Comparison of ENCODE assay signal across 11 cellular contexts in the genomic region with DNA sequence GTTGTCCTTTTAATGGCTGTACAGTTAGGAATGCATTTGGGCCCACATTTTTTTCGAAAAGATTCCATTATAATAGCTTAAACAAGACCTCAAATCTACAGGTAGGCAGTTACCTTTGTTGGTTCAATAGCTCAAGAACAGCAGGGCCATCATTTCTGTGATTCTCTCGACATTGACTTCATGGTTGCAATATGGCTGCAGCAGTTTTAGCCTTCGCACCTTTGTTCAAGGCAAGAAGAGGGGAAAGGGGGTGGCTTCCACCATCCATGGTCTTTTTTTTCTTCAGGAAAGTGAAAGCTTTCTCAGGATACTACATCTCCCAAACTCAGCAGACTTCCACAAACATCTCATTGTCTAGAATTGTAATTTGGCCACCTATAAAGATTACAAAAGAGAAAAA. TPM values are rescaled to one million over a fixed set of nuclear protein-coding genes. Genes with fewer than 3 reads are reported as not detected.
A peak's percentile ranks its signal among the peaks of the same experiment; 100 is the strongest.
DNase-seq lines count a peak whose midpoint lies in the region; ATAC-seq, FAIRE-seq and TF ChIP-seq lines count a peak whose summit lies in the region.
"Had no signal": no experiment of that assay in that cellular context is flagged by ENCODE, and none has a peak within 500 bp of the region (broad histone marks: within the 10 kb centered on the region; RNA-seq: fewer than 3 reads in every experiment).

No MANE protein-coding gene starts in this region.

- peaks cover 6% of the 10 kb centered on the region for H3K36me3 Mint-ChIP-seq in MCF 10A (ENCODE audit: insufficient read depth, unreplicated experiment)
- H3K36me3 Mint-ChIP-seq in activated T-helper 17 cell treated with anti-CD3 and anti-CD28 coated beads, Interleukin-2, amount 50 U/mL, for 72 hours (ENCODE audit: low read depth), result peaks cover 22% of the 10 kb centered on the region
- H3K36me3 Mint-ChIP-seq in mesothelial cell of epicardium, result no peaks in the 10 kb centered on the region

- CTCF ChIA-PET in MCF 10A (lab: Yijun Ruan, JAX), result interaction anchor here (1.4 to 1.6 kb wide), 2 partner anchors 47 to 93 kb away, joined by 5 to 6 read pairs; no protein-coding TSS in a partner anchor

- TF ChIP-seq POLR2A in breast epithelium (IDR thresholded peaks at IDR 0.05) (no peak), upper lobe of left lung (IDR thresholded peaks at IDR 0.05) (no peak)

- peaks cover 0 to 7% of the 10 kb centered on the region in 2 donors for H3K4me1 ChIP-seq in breast epithelium
- peaks cover 21 to 27% (median 24%) of the 10 kb centered on the region in 4 donors for H3K4me1 ChIP-seq in upper lobe of left lung
- peaks cover 6 to 15% of the 10 kb centered on the region in 2 donors for H3K4me1 ChIP-seq in kidney (ENCODE audit: control insufficient read depth in 1 of 2, insufficient read depth in 1 of 2, low read depth in 1 of 2, low read length in 2 of 2)

- H3K27ac ChIP-seq in breast epithelium (peak overlapping the region in 1 of 2 donors; percentile 100), upper lobe of left lung (peak overlapping the region in 3 of 4 donors; percentile 96 to 100 (median 98)), kidney (ENCODE audit: low read depth in 2 of 2, low read length in 2 of 2) (no peak overlapping the region)

- H3K4me3 Mint-ChIP-seq in MCF 10A (ENCODE audit: unreplicated experiment), result no peak overlapping the region
- H3K4me3 Mint-ChIP-seq in activated T-helper 17 cell treated with anti-CD3 and anti-CD28 coated beads, Interleukin-2, amount 50 U/mL, for 72 hours, result peak overlapping the region; percentile 93
- H3K4me3 Mint-ChIP-seq in mesothelial cell of epicardium, result no peak overlapping the region

- no peaks in the 10 kb centered on the region for H3K36me3 ChIP-seq in breast epithelium
- H3K36me3 ChIP-seq in upper lobe of left lung, result no peaks in the 10 kb centered on the region
- no peaks in the 10 kb centered on the region for H3K36me3 ChIP-seq in kidney (ENCODE audit: control insufficient read depth in 1 of 2, insufficient read depth in 2 of 2, low read length in 2 of 2)
- H3K36me3 ChIP-seq: BE2C had no signal

- no peak for TF ChIP-seq EP300 in upper lobe of left lung (IDR thresholded peaks at IDR 0.05)

- no peaks in the 10 kb centered on the region for H3K27me3 Mint-ChIP-seq in MCF 10A (ENCODE audit: insufficient read depth, unreplicated experiment)
- H3K27me3 Mint-ChIP-seq in activated T-helper 17 cell treated with anti-CD3 and anti-CD28 coated beads, Interleukin-2, amount 50 U/mL, for 72 hours, result no peaks in the 10 kb centered on the region
- H3K27me3 Mint-ChIP-seq in mesothelial cell of epicardium (ENCODE audit: low read depth), result no peaks in the 10 kb centered on the region

- H3K9me3 ChIP-seq in breast epithelium, result no peaks in the 10 kb centered on the region
- no peaks in the 10 kb centered on the region for H3K9me3 ChIP-seq in upper lobe of left lung
- H3K9me3 ChIP-seq in kidney (ENCODE audit: control insufficient read depth in 1 of 2, low read length in 2 of 2), result no peaks in the 10 kb centered on the region
- H3K9me3 ChIP-seq: BE2C had no signal

- H3K4me1 Mint-ChIP-seq in MCF 10A (ENCODE audit: insufficient read depth, unreplicated experiment) (peaks cover 19% of the 10 kb centered on the region), mesothelial cell of epicardium (peaks cover 45% of the 10 kb centered on the region)
- H3K4me1 Mint-ChIP-seq in activated T-helper 17 cell treated with anti-CD3 and anti-CD28 coated beads, Interleukin-2, amount 50 U/mL, for 72 hours, result peaks cover 20% of the 10 kb centered on the region

- BruUV-seq in MCF 10A (replicated peaks; lab: Mats Ljungman, UMichigan), result no TSS peak

- no peak for ATAC-seq in activated T-helper 17 cell treated with anti-CD3 and anti-CD28 coated beads, Interleukin-2, amount 50 U/mL, for 72 hours (replicated peaks)
- ATAC-seq in upper lobe of left lung (ENCODE audit: low FRiP score in 2 of 2) (no peak), GM19035 (IDR thresholded peaks at IDR 0.05; ENCODE audit: unreplicated experiment) (no peak)

- intact Hi-C loops in MCF 10A (cut with micrococcal nuclease), result loop anchor here (2.0 to 5.0 kb wide), 2 partner anchors 49 to 169 kb away; a partner anchor contains a TSS
- intact Hi-C loops in breast epithelium (cut with DNase I; ENCODE audit: low total_unique reads), result no loop called here
- intact Hi-C loops in kidney (cut with DNase I), result no loop called here

- H3K9me3 Mint-ChIP-seq in MCF 10A (ENCODE audit: unreplicated experiment), result no peaks in the 10 kb centered on the region
- H3K9me3 Mint-ChIP-seq in activated T-helper 17 cell treated with anti-CD3 and anti-CD28 coated beads, Interleukin-2, amount 50 U/mL, for 72 hours, result no peaks in the 10 kb centered on the region
- H3K9me3 Mint-ChIP-seq in mesothelial cell of epicardium, result no peaks in the 10 kb centered on the region

- no peak for DNase-seq in MCF 10A (ENCODE audit: unreplicated experiment)
- DNase-seq in breast epithelium (ENCODE audit: low spot score in 2 of 2), result no peak
- DNase-seq in mesothelial cell of epicardium (ENCODE audit: low spot score in 2 of 2, unreplicated experiment in 2 of 2), result no peak
- no peak for DNase-seq in upper lobe of left lung
- no peak for DNase-seq in kidney
- no peak for DNase-seq in NCI-H187 (lab: John Stamatoyannopoulos, UW)
- DNase-seq: BE2C, dorsolateral prefrontal cortex, T-helper 9 cell had no signal

- WGBS in upper lobe of left lung, 2 donors, result 94 to 95% methylated on average over 3 of the region's 3 CpGs

- H3K9ac ChIP-seq in kidney (ENCODE audit: low read length in 2 of 2), result no peak overlapping the region

- no peak for FAIRE-seq in kidney (lab: Jason Lieb, UNC)

- POLR2A ChIA-PET in MCF 10A (lab: Yijun Ruan, JAX), result interaction anchor here (1.1 to 7.8 kb wide), 9 partner anchors 8 to 169 kb away, joined by 3 to 107 read pairs (median 14); a partner anchor contains a TSS

- no peaks in the 10 kb centered on the region for H3K27me3 ChIP-seq in breast epithelium
- H3K27me3 ChIP-seq in upper lobe of left lung, result no peaks in the 10 kb centered on the region
- H3K27me3 ChIP-seq: BE2C, dorsolateral prefrontal cortex had no signal

- H3K27ac Mint-ChIP-seq in MCF 10A (ENCODE audit: low read depth, unreplicated experiment) (peak overlapping the region; percentile 99), mesothelial cell of epicardium (peak overlapping the region; percentile 97)
- peak overlapping the region; percentile 99 for H3K27ac Mint-ChIP-seq in activated T-helper 17 cell treated with anti-CD3 and anti-CD28 coated beads, Interleukin-2, amount 50 U/mL, for 72 hours

- H3K4me3 ChIP-seq in breast epithelium, result no peak overlapping the region
- H3K4me3 ChIP-seq in upper lobe of left lung, result no peak overlapping the region
- H3K4me3 ChIP-seq in kidney (ENCODE audit: low read length in 2 of 2), result no peak overlapping the region

- TF ChIP-seq CTCF in MCF 10A (IDR thresholded peaks at IDR 0.05; ENCODE audit: unreplicated experiment) (no peak), breast epithelium (IDR thresholded peaks at IDR 0.05) (no peak), mesothelial cell of epicardium (IDR thresholded peaks at IDR 0.05; ENCODE audit: unreplicated experiment) (no peak), upper lobe of left lung (IDR thresholded peaks at IDR 0.05) (no peak), kidney (IDR thresholded peaks at IDR 0.05; ENCODE audit: borderline replicate concordance, extremely low read depth, insufficient read depth) (no peak)

RNA-seq across cellular contexts. Expression of a gene that starts 2.2 kb away (rescaled TPM):
- total RNA-seq in MCF 10A (2022) (27.2 and 27.4 TPM in 2 replicates), breast epithelium (10 to 100 TPM; 36.7 to 55.9 (median 38.9) TPM), mesothelial cell of epicardium (41.9 to 42.3 TPM (median 42.1 TPM) in 3 replicates), upper lobe of left lung (10 to 100 TPM; 19.0 to 53.1 (median 32.2) TPM), kidney (34.0 TPM)
- 10 to 100 TPM; 33.6 to 50.8 TPM for total RNA-seq in activated T-helper 17 cell treated with anti-CD3 and anti-CD28 coated beads, Interleukin-2, amount 50 U/mL, for 72 hours
- 12.1 TPM for polyA plus RNA-seq in kidney (ENCODE audit: insufficient read depth, low read depth, low replicate concordance)

Comparison
In these comparisons a context has a peak if more than half of its experiments do, and no peak if none do; other contexts are left out.
1. H3K27ac ChIP-seq: peak in upper lobe of left lung (3 of 4); none in kidney (0 of 2).
2. Peak in every context shown above with its lines, with median percentiles within 50 percentile points of each other: H3K27ac Mint-ChIP-seq.